Comparison of ENCODE assay signal across 9 cellular contexts in genomic region chr18:26088482-26088881, GRCh38. TPM values are rescaled to one million over a fixed set of nuclear protein-coding genes. Genes with fewer than 3 reads are reported as not detected.
DNase-seq lines count a peak whose midpoint lies in the region; ATAC-seq and TF ChIP-seq lines count a peak whose summit lies in the region.
"Had no signal": no experiment of that assay in that cellular context is flagged by ENCODE, and none has a peak within 500 bp of the region (broad histone marks: within the 10 kb centered on the region; RNA-seq: fewer than 3 reads in every experiment).

No MANE protein-coding gene starts in this region.

- DNase-seq in Caco-2 (no peak), M059J (ENCODE audit: low read depth) (peak; percentile 6), amygdala (lab: John Stamatoyannopoulos, UW) (no peak), HuH-7 (ENCODE audit: low spot score) (no peak)
- no peak for DNase-seq in central memory CD8-positive, alpha-beta T cell (ENCODE audit: low spot score in 2 of 2)
- DNase-seq: H7 had no signal

- H3K4me3 Mint-ChIP-seq in Caco-2 (ENCODE audit: unreplicated experiment), result peak overlapping the region; percentile 88
- peak overlapping the region; percentile 93 for H3K4me3 Mint-ChIP-seq in central memory CD8-positive, alpha-beta T cell

- H3K79me2 ChIP-seq in neural cell (replicated peaks; ENCODE audit: insufficient read depth, low read length), result peaks cover 48% of the 10 kb centered on the region

- no peak overlapping the region for H3K27ac Mint-ChIP-seq in Caco-2 (ENCODE audit: unreplicated experiment)
- H3K27ac Mint-ChIP-seq in central memory CD8-positive, alpha-beta T cell (ENCODE audit: low read depth), result peak overlapping the region; percentile 94

- TF ChIP-seq EP300 in neural cell (conservative IDR thresholded peaks at IDR 0.05; ENCODE audit: poor library complexity, severe bottlenecking), result no peak

- no peaks in the 10 kb centered on the region for H3K9me2 ChIP-seq in neural cell (ENCODE audit: insufficient read depth, low read length)

- no peak overlapping the region for H3K9ac ChIP-seq in neural cell (ENCODE audit: low read length)

- no peak for TF ChIP-seq RAD21 in neural cell (conservative IDR thresholded peaks at IDR 0.05)

- CTCF ChIA-PET in Caco-2 (lab: Charles Lee), result no interaction called here

- no peaks in the 10 kb centered on the region for H3K4me1 Mint-ChIP-seq in Caco-2 (ENCODE audit: low read depth, unreplicated experiment)
- H3K4me1 Mint-ChIP-seq in central memory CD8-positive, alpha-beta T cell, result peaks cover 44% of the 10 kb centered on the region

- no peak overlapping the region for H2AFZ ChIP-seq in neural cell (ENCODE audit: low read depth, low read length)

- H3K36me3 ChIP-seq in Caco-2 (ENCODE audit: control insufficient read depth, insufficient read depth, low read length) (no peaks in the 10 kb centered on the region), neural cell (ENCODE audit: insufficient read depth, low read length) (peaks cover 5% of the 10 kb centered on the region)

- H3F3A ChIP-seq in neural cell (ENCODE audit: insufficient read depth, low read length, poor library complexity, severe bottlenecking), result no peaks in the 10 kb centered on the region

- no peaks in the 10 kb centered on the region for H4K20me1 ChIP-seq in neural cell (ENCODE audit: insufficient read depth)

- H3K27ac ChIP-seq in neural cell (ENCODE audit: low read length), result no peak overlapping the region

- no peak overlapping the region for H3K4me3 ChIP-seq in Caco-2 (ENCODE audit: low read depth, low read length)
- H3K4me3 ChIP-seq in neural cell (ENCODE audit: low read length), result peak overlapping the region; percentile 93

- H3K27me3 ChIP-seq in Caco-2 (replicated peaks; ENCODE audit: control insufficient read depth, insufficient read depth, low read length), result no peaks in the 10 kb centered on the region
- no peaks in the 10 kb centered on the region for H3K27me3 ChIP-seq in neural cell (ENCODE audit: insufficient read depth, low read depth, low read length)

- TF ChIP-seq CTCF in Caco-2 (IDR thresholded peaks at IDR 0.05; ENCODE audit: insufficient read depth in 1 of 2, low read depth in 1 of 2, low read length in 1 of 2, severe bottlenecking in 1 of 2, unreplicated experiment in 1 of 2) (no peak), neural cell (IDR thresholded peaks at IDR 0.05; ENCODE audit: poor library complexity, severe bottlenecking) (no peak)

- ATAC-seq in central memory CD8-positive, alpha-beta T cell (replicated peaks; ENCODE audit: extremely low read depth, poor library complexity, severe bottlenecking), result no peak
- ATAC-seq in HG03354 (IDR thresholded peaks at IDR 0.05; ENCODE audit: poor library complexity, severe bottlenecking, unreplicated experiment) (no peak), HG03280 (IDR thresholded peaks at IDR 0.05; ENCODE audit: unreplicated experiment) (no peak)

- peak overlapping the region; percentile 60 for H3K4me2 ChIP-seq in neural cell (ENCODE audit: low read length)

- H3K4me1 ChIP-seq in Caco-2, result no peaks in the 10 kb centered on the region

- no peaks in the 10 kb centered on the region for H3K36me3 Mint-ChIP-seq in Caco-2 (ENCODE audit: insufficient read depth, unreplicated experiment)
- H3K36me3 Mint-ChIP-seq in central memory CD8-positive, alpha-beta T cell (ENCODE audit: insufficient read depth), result peaks cover 30% of the 10 kb centered on the region

- no TSS peak for BruUV-seq in Caco-2 (replicated peaks; lab: Mats Ljungman, UMichigan)

- POLR2A ChIA-PET in Caco-2 (lab: Charles Lee), result no interaction called here

- H3K9me3 Mint-ChIP-seq in Caco-2 (ENCODE audit: unreplicated experiment), result no peaks in the 10 kb centered on the region
- H3K9me3 Mint-ChIP-seq in central memory CD8-positive, alpha-beta T cell, result no peaks in the 10 kb centered on the region

- intact Hi-C loops in Caco-2 (cut with micrococcal nuclease; ENCODE audit: unreplicated experiment), result no loop called here

- no peaks in the 10 kb centered on the region for H3K9me3 ChIP-seq in Caco-2
- H3K9me3 ChIP-seq in neural cell (ENCODE audit: low read length), result no peaks in the 10 kb centered on the region

- H3K27me3 Mint-ChIP-seq in Caco-2 (ENCODE audit: insufficient read depth, unreplicated experiment), result no peaks in the 10 kb centered on the region
- H3K27me3 Mint-ChIP-seq in central memory CD8-positive, alpha-beta T cell, result no peaks in the 10 kb centered on the region

TF ChIP-seq in neural cell, 6 proteins besides CTCF, POLR2A, EP300 and RAD21:
- no peak for TF ChIP-seq SMC3 (conservative IDR thresholded peaks at IDR 0.05; ENCODE audit: poor library complexity)
- TF ChIP-seq POLR2AphosphoS5 (IDR thresholded peaks at IDR 0.05), result no peak
- no peak for TF ChIP-seq EZH2 (IDR thresholded peaks at IDR 0.05; ENCODE audit: borderline replicate concordance, insufficient read depth, low read length, poor library complexity, severe bottlenecking)
- TF ChIP-seq TAF1 (IDR thresholded peaks at IDR 0.05; ENCODE audit: low read depth), result no peak
- no peak for TF ChIP-seq REST (IDR thresholded peaks at IDR 0.05; ENCODE audit: borderline replicate concordance)
- TF ChIP-seq MXI1 (conservative IDR thresholded peaks at IDR 0.05; ENCODE audit: poor library complexity, severe bottlenecking), result no peak

RNA-seq across cellular contexts. Expression of gene SS18, which starts 1.9 kb away (rescaled TPM):
- 34.5 and 34.6 TPM in 2 replicates for total RNA-seq in Caco-2 (2022)
- total RNA-seq in M059J (2014; rRNA removed; shearing (Covaris generic)), result 148 and 151 TPM in 2 replicates
- polyA plus RNA-seq in neural cell, result 62.0 and 63.1 TPM in 2 replicates
- polyA minus RNA-seq in neural cell, result 105 and 110 TPM in 2 replicates

RNA-seq across cellular contexts. Expression of gene PSMA8, which starts 45.2 kb away (rescaled TPM):
- not detected in 2 replicates for total RNA-seq in Caco-2 (2022)
- 0.15 TPM in 1 of 2 replicates, not detected in the other for total RNA-seq in M059J (2014; rRNA removed; shearing (Covaris generic))
- not detected in 2 replicates for polyA plus RNA-seq in neural cell
- polyA minus RNA-seq in neural cell, result not detected in 2 replicates
- total RNA-seq: H7 had no signal
